In genomic region chr14:75295061-75295461, GRCh38 we compare ENCODE assay signal across 8 cellular contexts. TPM values are rescaled to one million over a fixed set of nuclear protein-coding genes. Genes with fewer than 3 reads are reported as not detected.
DNase-seq lines count a peak whose midpoint lies in the region; ATAC-seq and TF ChIP-seq lines count a peak whose summit lies in the region.

No MANE protein-coding gene starts in this region.

- no peak overlapping the region for H2AK5ac ChIP-seq in mesenchymal stem cell (ENCODE audit: low read length, severe bottlenecking)

- H3K27me3 ChIP-seq in SK-N-SH (ENCODE audit: insufficient read depth) (no peaks in the 10 kb centered on the region; the same call in 1 of the 2 replicates), endodermal cell (ENCODE audit: control insufficient read depth, insufficient read depth, low read length, poor library complexity, severe bottlenecking) (no peaks in the 10 kb centered on the region), mesenchymal stem cell (ENCODE audit: control insufficient read depth in 1 of 2, insufficient read depth in 1 of 2, low read length in 2 of 2) (peaks cover 0 to 6% of the 10 kb centered on the region in 2 experiments), testis (no peaks in the 10 kb centered on the region)

- H3F3A ChIP-seq in SK-N-SH (replicated peaks; ENCODE audit: insufficient read depth), result no peaks in the 10 kb centered on the region

- ATAC-seq in activated CD8-positive, alpha-beta memory T cell treated with anti-CD3 and anti-CD28 coated beads, Interleukin-2, amount 10 ng/mL, durations not matched to agents 7 days and 5 days, result no peak
- ATAC-seq in GM18858 (IDR thresholded peaks at IDR 0.05; ENCODE audit: unreplicated experiment), result no peak

- H3K36me3 ChIP-seq in SK-N-SH (replicated peaks in 1 of 2; ENCODE audit: control insufficient read depth in 1 of 2, insufficient read depth in 2 of 2, low read length in 1 of 2) (no peaks in the 10 kb centered on the region), endodermal cell (ENCODE audit: control insufficient read depth, insufficient read depth, low read length) (no peaks in the 10 kb centered on the region), mesenchymal stem cell (ENCODE audit: control insufficient read depth in 1 of 2, insufficient read depth in 2 of 2, low read depth in 1 of 2, low read length in 2 of 2) (no peaks in the 10 kb centered on the region), testis (ENCODE audit: low read depth, missing control alignments) (no peaks in the 10 kb centered on the region)

- peak overlapping the region; percentile 89 for H4K8ac ChIP-seq in mesenchymal stem cell (ENCODE audit: low read length)

- H3K4ac ChIP-seq in mesenchymal stem cell (ENCODE audit: low read depth in 1 of 2, low read length in 2 of 2), result no peak overlapping the region

- no peaks in the 10 kb centered on the region for H3K9me2 ChIP-seq in SK-N-SH

- H3K23ac ChIP-seq in mesenchymal stem cell (ENCODE audit: low read length in 2 of 2), result no peak overlapping the region

- H2BK12ac ChIP-seq in mesenchymal stem cell (ENCODE audit: low read length in 2 of 2), result no peak overlapping the region

- in situ Hi-C loops in GM13977 (cut with MboI; ENCODE audit: low pct_unique_long_range_greater_than_20kb, low sequenced_read_pairs, unreplicated experiment), result no loop called here

- H3K9me3 Mint-ChIP-seq in activated CD8-positive, alpha-beta memory T cell treated with anti-CD3 and anti-CD28 coated beads, Interleukin-2, amount 10 ng/mL, durations not matched to agents 7 days and 5 days (ENCODE audit: low read depth), result no peaks in the 10 kb centered on the region
- no peaks in the 10 kb centered on the region for H3K9me3 Mint-ChIP-seq in endodermal cell

- no peak overlapping the region for H3K14ac ChIP-seq in mesenchymal stem cell (ENCODE audit: low read length in 2 of 2)

- H3K18ac ChIP-seq in mesenchymal stem cell (ENCODE audit: low read depth in 1 of 2, low read length in 2 of 2), result peak overlapping the region; percentile 37 to 86

- H3K36me3 Mint-ChIP-seq in activated CD8-positive, alpha-beta memory T cell treated with anti-CD3 and anti-CD28 coated beads, Interleukin-2, amount 10 ng/mL, durations not matched to agents 7 days and 5 days, result no peaks in the 10 kb centered on the region
- no peaks in the 10 kb centered on the region for H3K36me3 Mint-ChIP-seq in endodermal cell (ENCODE audit: low read depth)

- TF ChIP-seq POLR2A in testis (IDR thresholded peaks at IDR 0.05), result no peak

- peak overlapping the region; percentile 52 for H3K27ac Mint-ChIP-seq in activated CD8-positive, alpha-beta memory T cell treated with anti-CD3 and anti-CD28 coated beads, Interleukin-2, amount 10 ng/mL, durations not matched to agents 7 days and 5 days
- peak overlapping the region; percentile 99 for H3K27ac Mint-ChIP-seq in endodermal cell

- no peak overlapping the region for H2BK5ac ChIP-seq in mesenchymal stem cell (ENCODE audit: low read depth, low read length, poor library complexity, severe bottlenecking)

- H3K4me2 ChIP-seq in SK-N-SH (peak overlapping the region; percentile 97), mesenchymal stem cell (ENCODE audit: low read length, poor library complexity, severe bottlenecking) (peak overlapping the region; percentile 98)

- peak overlapping the region; percentile 72 to 84 for H3K4me3 ChIP-seq in SK-N-SH (ENCODE audit: low read depth in 2 of 2, low read length in 1 of 2)
- peak overlapping the region; percentile 98 for H3K4me3 ChIP-seq in endodermal cell (ENCODE audit: low read length)
- H3K4me3 ChIP-seq in mesenchymal stem cell (ENCODE audit: insufficient read depth in 1 of 2, low read depth in 1 of 2, low read length in 2 of 2), result peak overlapping the region; percentile 36 to 90
- H3K4me3 ChIP-seq in testis, result peak overlapping the region; percentile 66 to 69

- no peak for TF ChIP-seq CTCF in SK-N-SH (IDR thresholded peaks at IDR 0.05)
- no peak for TF ChIP-seq CTCF in endodermal cell (conservative IDR thresholded peaks at IDR 0.05)
- TF ChIP-seq CTCF in testis (IDR thresholded peaks at IDR 0.05), result no peak
- TF ChIP-seq CTCF in GM13977 (IDR thresholded peaks at IDR 0.05; ENCODE audit: extremely low read depth, insufficient read depth, missing control alignments), result no peak

- H3K4me3 Mint-ChIP-seq in activated CD8-positive, alpha-beta memory T cell treated with anti-CD3 and anti-CD28 coated beads, Interleukin-2, amount 10 ng/mL, durations not matched to agents 7 days and 5 days, result peak overlapping the region; percentile 76
- H3K4me3 Mint-ChIP-seq in endodermal cell, result peak overlapping the region; percentile 73

- no peak overlapping the region for H2BK15ac ChIP-seq in mesenchymal stem cell (ENCODE audit: low read depth, poor library complexity, severe bottlenecking)

- H2AFZ ChIP-seq in SK-N-SH (ENCODE audit: low read depth) (peak overlapping the region; percentile 61; the same call in 1 of the 2 replicates), mesenchymal stem cell (ENCODE audit: low read depth, low read length) (no peak overlapping the region)

- WGBS in SK-N-SH (ENCODE audit: low lambda C conversion rate), result 4% methylated on average over 16 of the region's 18 CpGs
- 1 to 2% methylated on average over 10 to 18 of the region's 18 CpGs for WGBS in endodermal cell (ENCODE audit: insufficient coverage in 1 of 2, insufficient read length in 1 of 2), 2 experiments
- WGBS in mesenchymal stem cell, result under 1% methylated on average over 11 of the region's 18 CpGs
- 0 to 1% methylated on average over 15 to 18 of the region's 18 CpGs for WGBS in testis, 2 donors

- no peak for TF ChIP-seq RAD21 in SK-N-SH (IDR thresholded peaks at IDR 0.05; ENCODE audit: low read length)

- H3K9ac ChIP-seq in SK-N-SH (peak overlapping the region; percentile 93), endodermal cell (ENCODE audit: extremely low read depth, low read length, poor library complexity, severe bottlenecking) (peak overlapping the region; percentile 92), mesenchymal stem cell (ENCODE audit: low read length) (peak overlapping the region; percentile 100)

- no peak overlapping the region for H2BK120ac ChIP-seq in mesenchymal stem cell (ENCODE audit: low read depth, low read length)

- intact Hi-C loops in testis (cut with DNase I; ENCODE audit: low total_unique reads), result loop anchor here (5.0 kb wide), 1 partner anchor 163 kb away; no protein-coding TSS in a partner anchor

- H3K27me3 Mint-ChIP-seq in activated CD8-positive, alpha-beta memory T cell treated with anti-CD3 and anti-CD28 coated beads, Interleukin-2, amount 10 ng/mL, durations not matched to agents 7 days and 5 days, result peaks cover 14% of the 10 kb centered on the region
- H3K27me3 Mint-ChIP-seq in endodermal cell (ENCODE audit: insufficient read depth), result no peaks in the 10 kb centered on the region

- peaks cover 0 to 13% of the 10 kb centered on the region in 2 experiments; a peak in 1 of 4 replicates for H3K4me1 ChIP-seq in SK-N-SH (ENCODE audit: control insufficient read depth in 1 of 2, insufficient read depth in 2 of 2, low read depth in 1 of 2, low read length in 1 of 2)
- H3K4me1 ChIP-seq in endodermal cell (ENCODE audit: control insufficient read depth, insufficient read depth, low read length), result no peaks in the 10 kb centered on the region
- H3K4me1 ChIP-seq in mesenchymal stem cell (ENCODE audit: control insufficient read depth, insufficient read depth, low read depth, low read length), result peaks cover 11% of the 10 kb centered on the region
- H3K4me1 ChIP-seq in testis, result peaks cover 32% of the 10 kb centered on the region

- H3K4me1 Mint-ChIP-seq in activated CD8-positive, alpha-beta memory T cell treated with anti-CD3 and anti-CD28 coated beads, Interleukin-2, amount 10 ng/mL, durations not matched to agents 7 days and 5 days, result peaks cover 21% of the 10 kb centered on the region
- H3K4me1 Mint-ChIP-seq in endodermal cell, result peaks cover 8% of the 10 kb centered on the region

- H4K91ac ChIP-seq in mesenchymal stem cell (ENCODE audit: low read length), result peak overlapping the region; percentile 59

- H3K9me3 ChIP-seq in SK-N-SH, result no peaks in the 10 kb centered on the region
- H3K9me3 ChIP-seq in endodermal cell (ENCODE audit: control insufficient read depth, low read length), result no peaks in the 10 kb centered on the region
- no peaks in the 10 kb centered on the region for H3K9me3 ChIP-seq in mesenchymal stem cell (ENCODE audit: control insufficient read depth, low read length)
- H3K9me3 ChIP-seq in testis, result no peaks in the 10 kb centered on the region

- H3K79me1 ChIP-seq in mesenchymal stem cell (replicated peaks; ENCODE audit: low read length, poor library complexity, severe bottlenecking), result no peaks in the 10 kb centered on the region

- CTCF ChIA-PET in activated CD8-positive, alpha-beta memory T cell treated with anti-CD3 and anti-CD28 coated beads, Interleukin-2, amount 10 ng/mL, durations not matched to agents 7 days and 5 days (lab: Charles Lee), result interaction anchor here (0.6 to 13.7 kb wide), 31 partner anchors 10 to 1171 kb away, joined by 3 to 216 read pairs (median 5); partner anchors contain the start of genes NEK9 and ZC2HC1C
- CTCF ChIA-PET in SK-N-SH (lab: Yijun Ruan, JAX), result interaction anchor here (0.6 to 15.1 kb wide), 22 partner anchors 8 to 434 kb away, joined by 3 to 237 read pairs (median 4); partner anchors contain the start of gene NEK9

- H3K27ac ChIP-seq in SK-N-SH (ENCODE audit: low read depth in 2 of 2, low read length in 1 of 2) (peak overlapping the region; percentile 67 to 98; a peak in 3 of 4 replicates), endodermal cell (ENCODE audit: low read depth, low read length) (peak overlapping the region; percentile 88), mesenchymal stem cell (ENCODE audit: low read length, poor library complexity, severe bottlenecking) (peak overlapping the region; percentile 78), testis (peak overlapping the region; percentile 91 to 93)

- peak; percentile 53 for DNase-seq in activated CD8-positive, alpha-beta memory T cell treated with anti-CD3 and anti-CD28 coated beads, Interleukin-2, amount 10 ng/mL, durations not matched to agents 7 days and 5 days
- no peak for DNase-seq in activated CD8-positive, alpha-beta memory T cell treated with anti-CD3 and anti-CD28 coated beads, Interleukin-2, amount 50 U/mL, for 4 hours
- DNase-seq in SK-N-SH, result peak; percentile 51
- peak; percentile 83 for DNase-seq in endodermal cell
- peak; percentile 87 for DNase-seq in mesenchymal stem cell
- DNase-seq in testis, result peak; percentile 81
- no peak for DNase-seq in GM13977 (ENCODE audit: low spot score)

- POLR2A ChIA-PET in SK-N-SH (lab: Yijun Ruan, JAX), result interaction anchor here (0.6 to 1.2 kb wide), 2 partner anchors 18 to 173 kb away, joined by 4 to 5 read pairs; no protein-coding TSS in a partner anchor

- H4K20me1 ChIP-seq in SK-N-SH (ENCODE audit: insufficient read depth), result no peaks in the 10 kb centered on the region

- H3K79me2 ChIP-seq in SK-N-SH (ENCODE audit: insufficient read depth), result no peaks in the 10 kb centered on the region

- TF ChIP-seq EP300 in SK-N-SH (IDR thresholded peaks at IDR 0.05; ENCODE audit: borderline replicate concordance in 1 of 2, low read depth in 1 of 2, low read length in 1 of 2), result no peak

RNA-seq across cellular contexts. Expression of gene FOS, which starts 16.4 kb away (rescaled TPM):
- total RNA-seq in activated CD8-positive, alpha-beta memory T cell treated with anti-CD3 and anti-CD28 coated beads, Interleukin-2, amount 10 ng/mL, durations not matched to agents 7 days and 5 days, result 10 to 100 TPM in 1 of 2 experiments, 1 to 10 TPM in 1; 6.9 to 78.6 TPM
- polyA plus RNA-seq in SK-N-SH (2012; rRNA removed), result 285 and 309 TPM in 2 replicates
- polyA plus RNA-seq in SK-N-SH (2012; cell fraction: cytosol; rRNA removed), result 143 and 157 TPM in 2 replicates
- polyA plus RNA-seq in SK-N-SH (2012; cell fraction: nucleus; rRNA removed), result 1,026 and 1,160 TPM in 2 replicates
- 10 to 100 TPM; 10.3 to 14.0 TPM for total RNA-seq in endodermal cell
- polyA plus RNA-seq in endodermal cell (2013, experiment 1 of 2), result 7.9 TPM
- 23.5 TPM for polyA plus RNA-seq in endodermal cell (2013, experiment 2 of 2)
- polyA plus RNA-seq in mesenchymal stem cell (2013, experiment 1 of 2), result 587 TPM
- polyA plus RNA-seq in mesenchymal stem cell (2013, experiment 2 of 2), result 551 TPM
- 10 to 100 TPM; 44.2 to 66.1 TPM for total RNA-seq in testis
- polyA plus RNA-seq in testis (ENCODE audit: insufficient read depth, low read depth, low replicate concordance), result 247 TPM

Comparison
In these comparisons a context has a peak if more than half of its experiments do, and no peak if none do; other contexts are left out.
1. DNase-seq: peak in activated CD8-positive, alpha-beta memory T cell treated with anti-CD3 and anti-CD28 coated beads, Interleukin-2, amount 10 ng/mL, durations not matched to agents 7 days and 5 days (single experiment), SK-N-SH (single experiment), endodermal cell (single experiment), mesenchymal stem cell (single experiment) and testis (single experiment); none in activated CD8-positive, alpha-beta memory T cell treated with anti-CD3 and anti-CD28 coated beads, Interleukin-2, amount 50 U/mL, for 4 hours (single experiment) and GM13977 (single experiment).
2. Peak in every context shown above with its lines, with median percentiles within 50 percentile points of each other: H3K27ac ChIP-seq, H3K4me3 ChIP-seq and H3K9ac ChIP-seq.